ENCODE assay signal across 7 cellular contexts in the genomic region with DNA sequence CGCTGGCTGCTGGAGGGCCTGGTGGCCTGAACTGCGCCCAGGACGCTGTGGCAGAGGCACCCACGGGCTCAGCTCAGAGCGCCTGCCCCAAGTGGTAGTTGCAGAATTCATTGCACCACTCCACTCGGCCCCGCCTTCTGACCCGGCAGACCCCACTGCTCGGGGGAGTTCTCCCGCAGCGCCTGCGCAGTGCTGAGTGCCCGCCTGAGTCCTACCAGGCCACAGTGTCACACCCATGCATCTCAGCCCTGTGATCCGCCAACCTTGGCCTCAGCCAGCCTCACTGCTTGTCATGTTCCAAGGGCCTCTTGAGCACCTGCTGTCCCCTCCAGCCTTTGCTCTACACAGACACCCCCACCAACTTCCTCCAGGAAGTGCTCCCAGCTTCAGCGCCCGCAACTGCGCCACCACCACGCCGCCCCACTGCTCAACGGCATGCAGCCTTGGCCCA. TPM values are rescaled to one million over a fixed set of nuclear protein-coding genes. Genes with fewer than 3 reads are reported as not detected.
DNase-seq lines count a peak whose midpoint lies in the region; ATAC-seq lines count a peak whose summit lies in the region.

No MANE protein-coding gene starts in this region.

- POLR2A ChIA-PET in activated CD4-positive, alpha-beta T cell treated with anti-CD3 and anti-CD28 coated beads for 36 hours (lab: Charles Lee) = no interaction called here

- peak overlapping the region; percentile 89 for H3K27ac ChIP-seq in duodenal mucosa (ENCODE audit: low read depth, low read length)

- H3K4me3 ChIP-seq in duodenal mucosa (ENCODE audit: low read depth in 1 of 2, low read length in 2 of 2) = peak overlapping the region in 1 of 2 donors; percentile 39

- no peaks in the 10 kb centered on the region for H3K9me3 ChIP-seq in duodenal mucosa (ENCODE audit: control insufficient read depth in 1 of 2, low read length in 2 of 2)

- CTCF ChIA-PET in activated CD4-positive, alpha-beta T cell treated with anti-CD3 and anti-CD28 coated beads for 36 hours (lab: Charles Lee) = interaction anchor here (1.5 kb wide), 1 partner anchor 9 kb away, joined by 5 read pairs; no protein-coding TSS in a partner anchor

- no peaks in the 10 kb centered on the region for H3K27me3 Mint-ChIP-seq in activated CD4-positive, alpha-beta T cell treated with anti-CD3 and anti-CD28 coated beads for 36 hours

- intact Hi-C loops in activated CD4-positive, alpha-beta T cell treated with anti-CD3 and anti-CD28 coated beads for 36 hours (cut with DNase I, micrococcal nuclease) = loop anchor here in 1 of 2 experiments (2.0 kb wide), 1 partner anchor 46 kb away; no protein-coding TSS in a partner anchor

- peak; percentile 43 for ATAC-seq in HG02981 (IDR thresholded peaks at IDR 0.05; ENCODE audit: unreplicated experiment)
- ATAC-seq in activated CD4-positive, alpha-beta T cell treated with anti-CD3 and anti-CD28 coated beads for 36 hours = peak; percentile 50
- no peak for ATAC-seq in HG02798 (IDR thresholded peaks at IDR 0.05; ENCODE audit: poor library complexity, unreplicated experiment)

- peaks cover 4 to 20% of the 10 kb centered on the region in 2 donors for H3K36me3 ChIP-seq in duodenal mucosa (ENCODE audit: control insufficient read depth in 1 of 2, insufficient read depth in 2 of 2, low read length in 2 of 2)

- peaks cover 15% of the 10 kb centered on the region for H3K4me1 Mint-ChIP-seq in activated CD4-positive, alpha-beta T cell treated with anti-CD3 and anti-CD28 coated beads for 36 hours

- peak overlapping the region; percentile 70 for H3K27ac Mint-ChIP-seq in activated CD4-positive, alpha-beta T cell treated with anti-CD3 and anti-CD28 coated beads for 36 hours

- peak; percentile 65 for DNase-seq in activated CD4-positive, alpha-beta T cell treated with anti-CD3 and anti-CD28 coated beads for 36 hours
- peak; percentile 31 to 38 for DNase-seq in stimulated activated CD8-positive, alpha-beta memory T cell treated with anti-CD3 and anti-CD28 coated beads, Interleukin-7, amount 100 ng/mL, for 1 hour (ENCODE audit: low read depth in 2 of 2)
- DNase-seq in retina (no peak), NCI-H1930 (lab: John Stamatoyannopoulos, UW) (no peak)

- H3K4me3 Mint-ChIP-seq in activated CD4-positive, alpha-beta T cell treated with anti-CD3 and anti-CD28 coated beads for 36 hours = peak overlapping the region; percentile 11

- H3K9me3 Mint-ChIP-seq in activated CD4-positive, alpha-beta T cell treated with anti-CD3 and anti-CD28 coated beads for 36 hours (ENCODE audit: low read depth) = no peaks in the 10 kb centered on the region

- peaks cover 88 to 94% of the 10 kb centered on the region in 2 donors for H3K4me1 ChIP-seq in duodenal mucosa (ENCODE audit: control insufficient read depth in 1 of 2, insufficient read depth in 2 of 2, low read length in 2 of 2)

- H3K27me3 ChIP-seq in duodenal mucosa (ENCODE audit: control insufficient read depth in 1 of 2, insufficient read depth in 2 of 2, low read length in 2 of 2) = no peaks in the 10 kb centered on the region

- peaks cover 6% of the 10 kb centered on the region for H3K36me3 Mint-ChIP-seq in activated CD4-positive, alpha-beta T cell treated with anti-CD3 and anti-CD28 coated beads for 36 hours (ENCODE audit: low read depth)

- H3K9ac ChIP-seq in duodenal mucosa (ENCODE audit: low read depth in 1 of 2, low read length in 2 of 2) = peak overlapping the region; percentile 44 to 68

RNA-seq across cellular contexts. Expression of a gene that starts 12.2 kb away (rescaled TPM):
- 1 to 10 TPM; 2.6 to 2.8 TPM for total RNA-seq in activated CD4-positive, alpha-beta T cell treated with anti-CD3 and anti-CD28 coated beads for 36 hours

Comparison
In these comparisons a context has a peak if more than half of its experiments do, and no peak if none do; other contexts are left out.
1. DNase-seq: peak in activated CD4-positive, alpha-beta T cell treated with anti-CD3 and anti-CD28 coated beads for 36 hours (single experiment) and stimulated activated CD8-positive, alpha-beta memory T cell treated with anti-CD3 and anti-CD28 coated beads, Interleukin-7, amount 100 ng/mL, for 1 hour (2 of 2); none in retina (single experiment) and NCI-H1930 (0 of 2).